Comparison of ENCODE assay signal across 30 cellular contexts in the genomic region with DNA sequence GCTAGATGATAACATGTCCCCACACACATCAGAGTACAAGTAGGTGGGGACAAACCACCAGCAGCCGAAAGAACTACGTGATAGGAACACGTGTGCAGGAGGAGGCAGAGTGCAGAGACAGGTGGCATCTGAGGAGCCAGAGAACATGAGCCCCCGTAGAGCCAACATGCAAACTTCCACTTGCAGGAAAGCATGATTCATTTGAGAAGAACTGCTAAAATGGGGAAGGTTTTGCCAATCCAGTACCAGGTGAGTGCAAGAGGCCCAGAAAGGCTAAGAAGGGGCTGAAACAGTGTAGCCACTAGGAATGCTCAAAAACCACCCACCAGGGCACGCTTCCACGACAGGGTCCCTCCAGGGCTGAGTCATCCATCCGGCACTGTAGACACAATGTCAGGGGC.
DNase-seq lines count a peak whose midpoint lies in the region; ATAC-seq and FAIRE-seq lines count a peak whose summit lies in the region.
"Had no signal": no experiment of that assay in that cellular context is flagged by ENCODE, and none has a peak within 500 bp of the region (broad histone marks: within the 10 kb centered on the region; RNA-seq: fewer than 3 reads in every experiment).

No MANE protein-coding gene starts in this region.

- H3K4me3 ChIP-seq in neuronal stem cell (ENCODE audit: low read length in 2 of 2): no peak overlapping the region
- H3K4me3 ChIP-seq: cardiac muscle cell, left lung, MG63, SK-N-MC, skin epidermis, thoracic aorta had no signal

- H2BK15ac ChIP-seq in neuronal stem cell (ENCODE audit: low read length): no peak overlapping the region

- H4K91ac ChIP-seq in neuronal stem cell (ENCODE audit: low read depth, low read length, poor library complexity): no peak overlapping the region

- no peak overlapping the region for H3K4me3 Mint-ChIP-seq in activated naive CD8-positive, alpha-beta T cell treated with anti-CD3 and anti-CD28 coated beads for 36 hours
- H3K4me3 Mint-ChIP-seq in naive thymus-derived CD8-positive, alpha-beta T cell: no peak overlapping the region
- H3K4me3 Mint-ChIP-seq: activated CD4-positive, alpha-beta memory T cell treated with anti-CD3 and anti-CD28 coated beads, Interleukin-2, amount 10 ng/mL, durations not matched to agents 7 days and 5 days; activated naive CD4-positive, alpha-beta T cell treated with anti-CD3 and anti-CD28 coated beads, Interleukin-2, amount 10 ng/mL, durations not matched to agents 7 days and 5 days; mesothelial cell of epicardium; naive B cell; stimulated activated naive CD8-positive, alpha-beta T cell treated with anti-CD3 and anti-CD28 coated beads, Interleukin-15, Interleukin-2, amounts not matched to agents 100 ng/mL and 50 ng/mL, for 24 hours; T-helper 1 cell treated with Interleukin-12 subunit alpha and Interleukin-12 subunit beta and Interleukin-4 antibody, amounts not matched to agents 30 μg/mL and 1 μg/mL, for 36 hours had no signal

- no peak overlapping the region for H3K14ac ChIP-seq in neuronal stem cell (ENCODE audit: low read length)

- peak; percentile 2 for DNase-seq in ELR (ENCODE audit: low read depth)
- DNase-seq in HTR-8/SVneo (ENCODE audit: insufficient read length, low spot score): peak; percentile 15
- peak; percentile 64 for DNase-seq in astrocyte of the hippocampus (ENCODE audit: low read depth, low spot score)
- DNase-seq in neuronal stem cell (ENCODE audit: low spot score): no peak
- no peak for DNase-seq in activated naive CD8-positive, alpha-beta T cell treated with anti-CD3 and anti-CD28 coated beads for 36 hours
- DNase-seq in naive thymus-derived CD8-positive, alpha-beta T cell: no peak
- DNase-seq in OCI-M2 (lab: John Stamatoyannopoulos, UW; ENCODE audit: unreplicated experiment): no peak
- DNase-seq: activated CD4-positive, alpha-beta memory T cell treated with anti-CD3 and anti-CD28 coated beads, Interleukin-2, amount 10 ng/mL, durations not matched to agents 7 days and 5 days; activated CD4-positive, CD25-positive, alpha-beta regulatory T cell treated with anti-CD3 and anti-CD28 coated beads, Interleukin-2, amount 50 U/mL, for 72 hours; activated CD8-positive, alpha-beta memory T cell treated with anti-CD3 and anti-CD28 coated beads, Interleukin-2, amount 50 U/mL, for 48 hours; activated naive CD4-positive, alpha-beta T cell treated with anti-CD3 and anti-CD28 coated beads, Interleukin-2, amount 10 ng/mL, durations not matched to agents 7 days and 5 days; amniotic stem cell; dermis blood vessel endothelial cell; GF-D8; GOT3; left lung; MG63; naive B cell; NCI-H1105 treated with DMSO at 0.1 percent for 48 hours; NCI-H2029 treated with DMSO at 0.1 percent for 48 hours; occipital lobe had no signal

- H3K36me3 Mint-ChIP-seq in activated naive CD8-positive, alpha-beta T cell treated with anti-CD3 and anti-CD28 coated beads for 36 hours: no peaks in the 10 kb centered on the region
- no peaks in the 10 kb centered on the region for H3K36me3 Mint-ChIP-seq in naive thymus-derived CD8-positive, alpha-beta T cell
- H3K36me3 Mint-ChIP-seq: activated naive CD4-positive, alpha-beta T cell treated with anti-CD3 and anti-CD28 coated beads, Interleukin-2, amount 10 ng/mL, durations not matched to agents 7 days and 5 days had no signal

- H3K4me2 ChIP-seq in neuronal stem cell (ENCODE audit: insufficient read depth, low read length, poor library complexity, severe bottlenecking): no peak overlapping the region

- no peak overlapping the region for H3K27ac ChIP-seq in neuronal stem cell (replicated peaks; ENCODE audit: low read length)
- H3K27ac ChIP-seq: cardiac muscle cell, left lung, RWPE1, SK-N-MC, skin epidermis, thoracic aorta had no signal

- POLR2A ChIA-PET in naive thymus-derived CD8-positive, alpha-beta T cell (lab: Charles Lee): no interaction called here

- no peak overlapping the region for H3K27ac Mint-ChIP-seq in activated naive CD8-positive, alpha-beta T cell treated with anti-CD3 and anti-CD28 coated beads for 36 hours
- H3K27ac Mint-ChIP-seq in naive thymus-derived CD8-positive, alpha-beta T cell: no peak overlapping the region
- H3K27ac Mint-ChIP-seq: activated CD4-positive, alpha-beta memory T cell treated with anti-CD3 and anti-CD28 coated beads, Interleukin-2, amount 10 ng/mL, durations not matched to agents 7 days and 5 days; activated naive CD4-positive, alpha-beta T cell treated with anti-CD3 and anti-CD28 coated beads, Interleukin-2, amount 10 ng/mL, durations not matched to agents 7 days and 5 days; mesothelial cell of epicardium; naive B cell; stimulated activated naive CD8-positive, alpha-beta T cell treated with anti-CD3 and anti-CD28 coated beads, Interleukin-15, Interleukin-2, amounts not matched to agents 100 ng/mL and 50 ng/mL, for 24 hours; T-helper 1 cell treated with Interleukin-12 subunit alpha and Interleukin-12 subunit beta and Interleukin-4 antibody, amounts not matched to agents 30 μg/mL and 1 μg/mL, for 36 hours had no signal

- H3K27me3 Mint-ChIP-seq in activated naive CD8-positive, alpha-beta T cell treated with anti-CD3 and anti-CD28 coated beads for 36 hours: no peaks in the 10 kb centered on the region
- H3K27me3 Mint-ChIP-seq in naive thymus-derived CD8-positive, alpha-beta T cell: peaks cover 0 to 7% (median 2%) of the 10 kb centered on the region in 5 donors
- H3K27me3 Mint-ChIP-seq: activated CD4-positive, alpha-beta memory T cell treated with anti-CD3 and anti-CD28 coated beads, Interleukin-2, amount 10 ng/mL, durations not matched to agents 7 days and 5 days; activated naive CD4-positive, alpha-beta T cell treated with anti-CD3 and anti-CD28 coated beads, Interleukin-2, amount 10 ng/mL, durations not matched to agents 7 days and 5 days; stimulated activated naive CD8-positive, alpha-beta T cell treated with anti-CD3 and anti-CD28 coated beads, Interleukin-15, Interleukin-2, amounts not matched to agents 100 ng/mL and 50 ng/mL, for 24 hours had no signal

- no peaks in the 10 kb centered on the region for H3K36me3 ChIP-seq in neuronal stem cell (replicated peaks in 1 of 2; ENCODE audit: control insufficient read depth in 2 of 2, insufficient read depth in 2 of 2, low read length in 2 of 2)
- H3K36me3 ChIP-seq: cardiac muscle cell, left lung, MG63, thoracic aorta had no signal

- H3K79me1 ChIP-seq in neuronal stem cell (ENCODE audit: low read depth, low read length): no peaks in the 10 kb centered on the region

- H2BK120ac ChIP-seq in neuronal stem cell (ENCODE audit: low read depth, low read length): no peak overlapping the region

- peak overlapping the region; percentile 77 for H2AFZ ChIP-seq in neuronal stem cell (ENCODE audit: low read length)

- no peak overlapping the region for H3K23ac ChIP-seq in neuronal stem cell (ENCODE audit: low read depth, low read length, poor library complexity)

- H3K4me1 ChIP-seq in neuronal stem cell (ENCODE audit: control insufficient read depth in 2 of 2, insufficient read depth in 1 of 2, low read depth in 1 of 2, low read length in 2 of 2): peaks cover 2 to 7% of the 10 kb centered on the region in 2 donors
- H3K4me1 ChIP-seq: left lung had no signal

- H3K9ac ChIP-seq in neuronal stem cell (ENCODE audit: low read depth, low read length, poor library complexity): no peak overlapping the region

- no peak overlapping the region for H4K8ac ChIP-seq in neuronal stem cell (ENCODE audit: low read depth, low read length)

- no peak for FAIRE-seq in HTR-8/SVneo (lab: Jason Lieb, UNC)
- FAIRE-seq: GM18507 had no signal

- no peaks in the 10 kb centered on the region for H3K4me1 Mint-ChIP-seq in activated naive CD8-positive, alpha-beta T cell treated with anti-CD3 and anti-CD28 coated beads for 36 hours
- H3K4me1 Mint-ChIP-seq in naive thymus-derived CD8-positive, alpha-beta T cell: no peaks in the 10 kb centered on the region
- H3K4me1 Mint-ChIP-seq: activated CD4-positive, alpha-beta memory T cell treated with anti-CD3 and anti-CD28 coated beads, Interleukin-2, amount 10 ng/mL, durations not matched to agents 7 days and 5 days; activated naive CD4-positive, alpha-beta T cell treated with anti-CD3 and anti-CD28 coated beads, Interleukin-2, amount 10 ng/mL, durations not matched to agents 7 days and 5 days; naive B cell had no signal

- no peak overlapping the region for H2BK5ac ChIP-seq in neuronal stem cell (ENCODE audit: low read length)

- ATAC-seq in naive thymus-derived CD8-positive, alpha-beta T cell: no peak
- ATAC-seq: left lung had no signal

- no peak overlapping the region for H3K18ac ChIP-seq in neuronal stem cell (ENCODE audit: low read length)

- no peaks in the 10 kb centered on the region for H3K27me3 ChIP-seq in neuronal stem cell (ENCODE audit: control insufficient read depth in 3 of 3, insufficient read depth in 3 of 3, low read depth in 1 of 3, low read length in 3 of 3)
- H3K27me3 ChIP-seq: cardiac muscle cell, left lung, MG63 had no signal

- WGBS in neuronal stem cell (ENCODE audit: extremely low coverage in 2 of 2, insufficient read length in 2 of 2, insufficient replicate concordance in 1 of 2), 2 donors: no CpG with 5 or more reads among the region's 7 CpGs

- no peak overlapping the region for H3K4ac ChIP-seq in neuronal stem cell (ENCODE audit: low read length)

- H3K9me3 ChIP-seq in neuronal stem cell (replicated peaks in 1 of 2; ENCODE audit: control insufficient read depth in 2 of 2, insufficient read depth in 1 of 2, low read depth in 1 of 2, low read length in 2 of 2): no peaks in the 10 kb centered on the region
- H3K9me3 ChIP-seq: MG63, thoracic aorta had no signal

- no peak overlapping the region for H2BK12ac ChIP-seq in neuronal stem cell (ENCODE audit: low read length)

- H2AK5ac ChIP-seq in neuronal stem cell (ENCODE audit: low read depth, low read length): no peak overlapping the region

- H3K9me3 Mint-ChIP-seq in activated naive CD8-positive, alpha-beta T cell treated with anti-CD3 and anti-CD28 coated beads for 36 hours: peaks cover 8% of the 10 kb centered on the region
- H3K9me3 Mint-ChIP-seq in naive thymus-derived CD8-positive, alpha-beta T cell: peaks cover 0 to 30% (median 6%) of the 10 kb centered on the region in 9 donors
- H3K9me3 Mint-ChIP-seq: activated naive CD4-positive, alpha-beta T cell treated with anti-CD3 and anti-CD28 coated beads, Interleukin-2, amount 10 ng/mL, durations not matched to agents 7 days and 5 days had no signal

Comparison
In these comparisons a context has a peak if more than half of its experiments do, and no peak if none do; other contexts are left out.
1. DNase-seq: peak in ELR (single experiment), HTR-8/SVneo (single experiment) and astrocyte of the hippocampus (single experiment); none in neuronal stem cell (single experiment), activated naive CD8-positive, alpha-beta T cell treated with anti-CD3 and anti-CD28 coated beads for 36 hours (single experiment), naive thymus-derived CD8-positive, alpha-beta T cell (0 of 10) and OCI-M2 (single experiment).